Comparison of ENCODE assay signal across 20 cellular contexts in the genomic region with DNA sequence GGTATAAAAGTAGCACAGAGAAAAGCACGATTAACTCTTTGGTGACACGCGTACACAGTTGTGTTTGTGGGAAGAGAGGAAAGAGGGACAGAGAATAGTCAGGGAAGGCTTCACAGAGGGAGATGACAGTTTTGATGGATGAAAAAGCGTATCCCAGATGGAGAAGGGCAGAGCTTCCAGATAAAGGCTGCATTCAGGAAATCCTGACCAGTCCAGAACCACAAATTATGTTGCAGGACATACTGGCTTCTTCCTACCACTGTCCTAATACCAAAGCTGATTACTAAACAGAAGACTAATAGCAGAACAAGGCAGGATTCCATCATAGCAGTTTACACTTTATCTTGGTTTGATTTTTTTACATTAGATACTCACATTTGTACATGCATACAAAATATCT. TPM values are rescaled to one million over a fixed set of nuclear protein-coding genes. Genes with fewer than 3 reads are reported as not detected.
A peak's percentile ranks its signal among the peaks of the same experiment; 100 is the strongest.
DNase-seq lines count a peak whose midpoint lies in the region; ATAC-seq, FAIRE-seq and TF ChIP-seq lines count a peak whose summit lies in the region.
"Had no signal": no experiment of that assay in that cellular context is flagged by ENCODE, and none has a peak within 500 bp of the region (broad histone marks: within the 10 kb centered on the region; RNA-seq: fewer than 3 reads in every experiment).

No MANE protein-coding gene starts in this region.

- no peak for ATAC-seq in HG03108 (IDR thresholded peaks at IDR 0.05; ENCODE audit: unreplicated experiment)
- no peak for ATAC-seq in HG03025 (IDR thresholded peaks at IDR 0.05; ENCODE audit: low FRiP score, unreplicated experiment)

- H2BK12ac ChIP-seq in mesenchymal stem cell (ENCODE audit: low read length in 2 of 2): no peak overlapping the region

- no peak overlapping the region for H3K4me2 ChIP-seq in mesenchymal stem cell (ENCODE audit: low read length, poor library complexity, severe bottlenecking)

- H3K4ac ChIP-seq in mesenchymal stem cell (ENCODE audit: low read depth in 1 of 2, low read length in 2 of 2): no peak overlapping the region

- TF ChIP-seq POLR2A in H54 (IDR thresholded peaks at IDR 0.05; ENCODE audit: low read depth, low read length): no peak

- H3K9me3 ChIP-seq in mesenchymal stem cell (ENCODE audit: control insufficient read depth, low read length): no peaks in the 10 kb centered on the region
- H3K9me3 ChIP-seq in SJCRH30 (replicated peaks): no peaks in the 10 kb centered on the region
- H3K9me3 ChIP-seq in small intestine (ENCODE audit: control insufficient read depth, low read depth): no peaks in the 10 kb centered on the region
- H3K9me3 ChIP-seq: SJSA1 had no signal

- peak overlapping the region; percentile 60 for H3K9ac ChIP-seq in mesenchymal stem cell (ENCODE audit: low read length)

- in situ Hi-C loops in SK-MEL-5 (cut with HindIII; ENCODE audit: low pct_unique_long_range_greater_than_20kb, low sequenced_read_pairs): no loop called here

- H2BK15ac ChIP-seq in mesenchymal stem cell (ENCODE audit: low read depth, poor library complexity, severe bottlenecking): no peak overlapping the region

- H3K4me1 ChIP-seq in mesenchymal stem cell (ENCODE audit: control insufficient read depth, insufficient read depth, low read depth, low read length) (peaks cover 5% of the 10 kb centered on the region), SJCRH30 (no peaks in the 10 kb centered on the region), small intestine (ENCODE audit: control insufficient read depth in 2 of 2, insufficient read depth in 1 of 2, low read depth in 1 of 2, low read length in 1 of 2) (no peaks in the 10 kb centered on the region)

- peaks cover 2% of the 10 kb centered on the region for H3K79me1 ChIP-seq in mesenchymal stem cell (replicated peaks; ENCODE audit: low read length, poor library complexity, severe bottlenecking)

- 83% methylated on average over 4 of the region's 4 CpGs for WGBS in mesenchymal stem cell
- 89 to 98% (median 94%) methylated on average over 4 of the region's 4 CpGs for WGBS in small intestine, 3 donors

- no peak overlapping the region for H2AK5ac ChIP-seq in mesenchymal stem cell (ENCODE audit: low read length, severe bottlenecking)

- FAIRE-seq in H54 (lab: Jason Lieb, UNC) (peak; percentile 77), small intestine (lab: Jason Lieb, UNC) (no peak)
- FAIRE-seq: D721Med, GM19239, RCC 7860 had no signal

- no peak overlapping the region for H3K27ac ChIP-seq in mesenchymal stem cell (ENCODE audit: low read length, poor library complexity, severe bottlenecking)
- H3K27ac ChIP-seq in SJCRH30: no peak overlapping the region
- H3K27ac ChIP-seq in small intestine (ENCODE audit: low read depth in 1 of 2, low read length in 1 of 2): no peak overlapping the region
- H3K27ac ChIP-seq: SJSA1 had no signal

- no peak overlapping the region for H3K23ac ChIP-seq in mesenchymal stem cell (ENCODE audit: low read length in 2 of 2)

- H2BK120ac ChIP-seq in mesenchymal stem cell (ENCODE audit: low read depth, low read length): no peak overlapping the region

- H4K8ac ChIP-seq in mesenchymal stem cell (ENCODE audit: low read length): no peak overlapping the region

- no peak overlapping the region for H2BK5ac ChIP-seq in mesenchymal stem cell (ENCODE audit: low read depth, low read length, poor library complexity, severe bottlenecking)

- H3K27me3 ChIP-seq in mesenchymal stem cell (ENCODE audit: control insufficient read depth in 1 of 2, insufficient read depth in 1 of 2, low read length in 2 of 2) (no peaks in the 10 kb centered on the region), SJCRH30 (no peaks in the 10 kb centered on the region), small intestine (ENCODE audit: control insufficient read depth in 2 of 2, insufficient read depth in 2 of 2, low read length in 2 of 2) (no peaks in the 10 kb centered on the region)
- H3K27me3 ChIP-seq: SJSA1 had no signal

- DNase-seq in H54 (ENCODE audit: insufficient read length, low spot score) (no peak), SK-MEL-5 (ENCODE audit: low read depth, low spot score) (peak; percentile 22), epidermal melanocyte (ENCODE audit: insufficient read length, low spot score) (peak; percentile 33), mesenchymal stem cell (peak; percentile 41), SJCRH30 (no peak), small intestine (no peak)
- DNase-seq: ACHN; CD4-positive, alpha-beta T cell; DND-41; GF-D8; KG1; NCI-H1105; NCI-H187; NCI-H510A had no signal

- H3K4me3 ChIP-seq in mesenchymal stem cell (ENCODE audit: insufficient read depth in 1 of 2, low read depth in 1 of 2, low read length in 2 of 2): peak overlapping the region in 1 of 2 experiments; percentile 80
- no peak overlapping the region for H3K4me3 ChIP-seq in SJCRH30
- no peak overlapping the region for H3K4me3 ChIP-seq in small intestine (ENCODE audit: low read depth in 1 of 2, low read length in 2 of 2)
- H3K4me3 ChIP-seq: SJSA1 had no signal

- no peak overlapping the region for H4K91ac ChIP-seq in mesenchymal stem cell (ENCODE audit: low read length)

- H3K18ac ChIP-seq in mesenchymal stem cell (ENCODE audit: low read depth in 1 of 2, low read length in 2 of 2): no peak overlapping the region

- no peak overlapping the region for H2AFZ ChIP-seq in mesenchymal stem cell (ENCODE audit: low read depth, low read length)

- peaks cover 10 to 70% of the 10 kb centered on the region in 2 experiments for H3K36me3 ChIP-seq in mesenchymal stem cell (ENCODE audit: control insufficient read depth in 1 of 2, insufficient read depth in 2 of 2, low read depth in 1 of 2, low read length in 2 of 2)
- peaks cover 57% of the 10 kb centered on the region for H3K36me3 ChIP-seq in SJCRH30
- H3K36me3 ChIP-seq in small intestine (ENCODE audit: control insufficient read depth in 2 of 2, insufficient read depth in 2 of 2, low read length in 2 of 2): peaks cover 13 to 41% of the 10 kb centered on the region in 2 donors

- H3K14ac ChIP-seq in mesenchymal stem cell (ENCODE audit: low read length in 2 of 2): no peak overlapping the region

RNA-seq across cellular contexts. Expression of a gene that starts 34.5 kb away (rescaled TPM):
- total RNA-seq in SK-MEL-5 (2014; rRNA removed; shearing (Covaris generic)): 11.9 and 12.1 TPM in 2 replicates
- 7.4 and 12.0 TPM in 2 replicates for polyA plus RNA-seq in SK-MEL-5 (2015; cell fraction: cytosol; rRNA removed)
- 4.8 and 5.9 TPM in 2 replicates for polyA plus RNA-seq in SK-MEL-5 (2015; cell fraction: nucleus; rRNA removed)
- 6.8 TPM for polyA plus RNA-seq in mesenchymal stem cell (2013, experiment 1 of 2)
- polyA plus RNA-seq in mesenchymal stem cell (2013, experiment 2 of 2): 6.8 TPM
- total RNA-seq in SJCRH30 (2014; rRNA removed; shearing (Covaris generic)): 21.6 and 23.0 TPM in 2 replicates
- polyA plus RNA-seq in small intestine: 10 to 100 TPM; 10.5 to 41.6 (median 27.3) TPM

RNA-seq across cellular contexts. Expression of a gene that starts 35.8 kb away (rescaled TPM):
- 34.9 and 35.1 TPM in 2 replicates for total RNA-seq in SK-MEL-5 (2014; rRNA removed; shearing (Covaris generic))
- 24.9 and 31.1 TPM in 2 replicates for polyA plus RNA-seq in SK-MEL-5 (2015; cell fraction: cytosol; rRNA removed)
- 92.2 and 112 TPM in 2 replicates for polyA plus RNA-seq in SK-MEL-5 (2015; cell fraction: nucleus; rRNA removed)
- 20.0 TPM for polyA plus RNA-seq in mesenchymal stem cell (2013, experiment 1 of 2)
- 18.3 TPM for polyA plus RNA-seq in mesenchymal stem cell (2013, experiment 2 of 2)
- 22.2 and 26.3 TPM in 2 replicates for total RNA-seq in SJCRH30 (2014; rRNA removed; shearing (Covaris generic))
- 10 to 100 TPM in 1 of 3 donors, 1 to 10 TPM in 2; 6.5 to 11.9 (median 7.2) TPM for polyA plus RNA-seq in small intestine

RNA-seq across cellular contexts. Expression of a gene that starts 36.1 kb away (rescaled TPM):
- total RNA-seq in SK-MEL-5 (2014; rRNA removed; shearing (Covaris generic)): 104 and 105 TPM in 2 replicates
- polyA plus RNA-seq in SK-MEL-5 (2015; cell fraction: cytosol; rRNA removed): 114 and 130 TPM in 2 replicates
- polyA plus RNA-seq in SK-MEL-5 (2015; cell fraction: nucleus; rRNA removed): 22.1 and 27.6 TPM in 2 replicates
- 73.5 TPM for polyA plus RNA-seq in mesenchymal stem cell (2013, experiment 1 of 2)
- 76.5 TPM for polyA plus RNA-seq in mesenchymal stem cell (2013, experiment 2 of 2)
- total RNA-seq in SJCRH30 (2014; rRNA removed; shearing (Covaris generic)): 28.3 and 28.5 TPM in 2 replicates
- polyA plus RNA-seq in small intestine: 10 to 100 TPM; 27.5 to 40.6 (median 30.8) TPM

Comparison
In these comparisons a context has a peak if more than half of its experiments do, and no peak if none do; other contexts are left out.
1. DNase-seq: peak in SK-MEL-5 (single experiment), epidermal melanocyte (single experiment) and mesenchymal stem cell (single experiment); none in H54 (single experiment), SJCRH30 (0 of 2) and small intestine (single experiment).